ENCODE assay signal across 10 cellular contexts in the genomic region with DNA sequence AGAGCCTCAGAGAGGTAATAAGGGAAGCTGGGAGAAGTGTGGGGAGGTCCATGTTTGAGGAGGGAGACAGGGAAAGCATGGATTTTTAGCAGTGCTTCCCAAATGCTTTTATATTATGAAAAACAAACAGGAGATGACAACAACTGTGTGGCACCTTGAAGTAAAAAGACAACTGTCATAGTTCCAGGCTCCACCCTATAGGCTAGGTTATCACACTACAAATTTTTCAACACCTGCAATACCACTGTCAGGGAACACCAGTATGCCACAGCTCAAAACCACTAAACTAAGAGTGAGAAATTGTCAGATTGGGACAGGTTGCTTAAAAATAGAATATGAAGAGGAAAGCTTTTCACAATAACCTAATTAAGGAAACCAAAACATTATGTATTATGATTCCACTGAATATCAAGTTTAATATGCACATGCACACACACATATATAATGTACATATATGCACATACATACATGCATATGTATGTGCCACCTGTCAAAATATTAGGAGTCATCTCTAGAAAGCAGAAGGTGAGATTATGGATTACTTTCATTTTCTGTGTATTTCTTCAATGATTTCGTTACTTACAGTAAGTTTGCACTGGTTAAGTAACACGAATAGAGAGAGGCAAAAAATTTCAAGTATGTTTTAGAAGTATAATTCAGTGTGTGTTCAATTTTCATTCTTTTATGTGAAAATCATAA.
DNase-seq lines count a peak whose midpoint lies in the region; ATAC-seq and FAIRE-seq lines count a peak whose summit lies in the region.
"Had no signal": no experiment of that assay in that cellular context is flagged by ENCODE, and none has a peak within 500 bp of the region (broad histone marks: within the 10 kb centered on the region; RNA-seq: fewer than 3 reads in every experiment).

No MANE protein-coding gene starts in this region.

- no peaks in the 10 kb centered on the region for H3K27me3 Mint-ChIP-seq in naive B cell

- H3K4me3 ChIP-seq in Jurkat, Clone E6-1 (ENCODE audit: low read length) = peak overlapping the region; percentile 0; the same call in 1 of the 2 replicates

- H3K4me3 Mint-ChIP-seq in naive B cell = peak overlapping the region; percentile 36 to 88 (median 64)

- peak; percentile 94 for ATAC-seq in GM18858 (IDR thresholded peaks at IDR 0.05; ENCODE audit: unreplicated experiment)
- ATAC-seq in GM21825 (IDR thresholded peaks at IDR 0.05; ENCODE audit: unreplicated experiment) = peak; percentile 94
- ATAC-seq in naive B cell (ENCODE audit: low read depth in 2 of 2) = peak; percentile 30 to 49
- ATAC-seq: Panc1 had no signal

- H3K36me3 Mint-ChIP-seq in naive B cell = no peaks in the 10 kb centered on the region

- no peak for FAIRE-seq in HTR-8/SVneo (lab: Jason Lieb, UNC)

- DNase-seq in Jurkat, Clone E6-1 (ENCODE audit: low read depth, low spot score) = peak; percentile 60
- DNase-seq in naive B cell (no peak), middle frontal gyrus (ENCODE audit: extremely low spot score, low spot score) (no peak), HTR-8/SVneo (ENCODE audit: insufficient read length, low spot score) (no peak), NCI-H2171 (lab: John Stamatoyannopoulos, UW) (no peak), DMS53 (lab: John Stamatoyannopoulos, UW) (no peak)
- DNase-seq: islet precursor cell had no signal

- H3K4me1 Mint-ChIP-seq in naive B cell = peaks cover 15 to 26% (median 20%) of the 10 kb centered on the region in 3 donors

- peak overlapping the region; percentile 8 to 68 (median 43) for H3K27ac Mint-ChIP-seq in naive B cell

- peaks cover 0 to 6% (median 4%) of the 10 kb centered on the region in 7 donors for H3K9me3 Mint-ChIP-seq in naive B cell

Comparison
In these comparisons a context has a peak if more than half of its experiments do, and no peak if none do; other contexts are left out.
1. ATAC-seq: peak in every context shown above with its lines; median percentile 94 in GM18858; 94 in GM21825; 40 in naive B cell.